In genomic region chr1:25562101-25562927, GRCh38 we compare ENCODE assay signal across 8 cellular contexts. TPM values are rescaled to one million over a fixed set of nuclear protein-coding genes. Genes with fewer than 3 reads are reported as not detected.
DNase-seq lines count a peak whose midpoint lies in the region; ATAC-seq and TF ChIP-seq lines count a peak whose summit lies in the region.

No MANE protein-coding gene starts in this region.

- H3K36me3 Mint-ChIP-seq in activated T-helper 1 cell treated with anti-CD3 and anti-CD28 coated beads, Interleukin-12 subunit alpha, Interleukin-12 subunit beta, Interleukin-2, Interleukin-4 antibody, amounts not matched to agents 30 ng/mL and 10 ng/mL and 1 ng/mL, durations not matched to agents 14 hours and 24 hours and 36 hours (ENCODE audit: low read depth): peaks cover 13% of the 10 kb centered on the region
- no peaks in the 10 kb centered on the region for H3K36me3 Mint-ChIP-seq in natural killer cell treated with Interleukin-12 subunit alpha and Interleukin-12 subunit beta and Interleukin-15 and Interleukin-18, amount 100 ng/mL, for 72 hours
- peaks cover 16% of the 10 kb centered on the region for H3K36me3 Mint-ChIP-seq in osteocyte (ENCODE audit: unreplicated experiment)

- no peak overlapping the region for H3K4me3 ChIP-seq in PC-3 (ENCODE audit: low read length)

- DNase-seq in left cardiac atrium: no peak
- DNase-seq in Right ventricle myocardium inferior (ENCODE audit: missing footprints): no peak
- DNase-seq in NK-92 treated with Interleukin-12 subunit alpha and Interleukin-12 subunit beta, amount 100 ng/mL, for 24 hours (lab: John Stamatoyannopoulos, UW): peak; percentile 45
- DNase-seq in activated T-helper 1 cell treated with anti-CD3 and anti-CD28 coated beads, Interleukin-12 subunit alpha, Interleukin-12 subunit beta, Interleukin-2, Interleukin-4 antibody, amounts not matched to agents 30 ng/mL and 10 ng/mL and 1 ng/mL, durations not matched to agents 14 hours and 24 hours and 36 hours (ENCODE audit: low spot score): peak; percentile 52
- DNase-seq in natural killer cell treated with Interleukin-12 subunit alpha and Interleukin-12 subunit beta and Interleukin-15 and Interleukin-18, amount 100 ng/mL, for 72 hours (ENCODE audit: low spot score): no peak
- DNase-seq in PC-3: no peak
- DNase-seq in osteocyte (ENCODE audit: extremely low spot score, unreplicated experiment): no peak
- DNase-seq in iPS-NIHi11 (ENCODE audit: low spot score): no peak

- H3K9me3 Mint-ChIP-seq in activated T-helper 1 cell treated with anti-CD3 and anti-CD28 coated beads, Interleukin-12 subunit alpha, Interleukin-12 subunit beta, Interleukin-2, Interleukin-4 antibody, amounts not matched to agents 30 ng/mL and 10 ng/mL and 1 ng/mL, durations not matched to agents 14 hours and 24 hours and 36 hours: no peaks in the 10 kb centered on the region
- no peaks in the 10 kb centered on the region for H3K9me3 Mint-ChIP-seq in natural killer cell treated with Interleukin-12 subunit alpha and Interleukin-12 subunit beta and Interleukin-15 and Interleukin-18, amount 100 ng/mL, for 72 hours
- no peaks in the 10 kb centered on the region for H3K9me3 Mint-ChIP-seq in osteocyte (ENCODE audit: unreplicated experiment)

- no peaks in the 10 kb centered on the region for H3K27me3 Mint-ChIP-seq in activated T-helper 1 cell treated with anti-CD3 and anti-CD28 coated beads, Interleukin-12 subunit alpha, Interleukin-12 subunit beta, Interleukin-2, Interleukin-4 antibody, amounts not matched to agents 30 ng/mL and 10 ng/mL and 1 ng/mL, durations not matched to agents 14 hours and 24 hours and 36 hours (ENCODE audit: insufficient read depth)
- H3K27me3 Mint-ChIP-seq in natural killer cell treated with Interleukin-12 subunit alpha and Interleukin-12 subunit beta and Interleukin-15 and Interleukin-18, amount 100 ng/mL, for 72 hours: no peaks in the 10 kb centered on the region
- no peaks in the 10 kb centered on the region for H3K27me3 Mint-ChIP-seq in osteocyte (ENCODE audit: unreplicated experiment)

- no peaks in the 10 kb centered on the region for H3K79me2 ChIP-seq in PC-3 (ENCODE audit: low read length)

- H3K9ac ChIP-seq in PC-3 (ENCODE audit: low read length): no peak overlapping the region

- H3K27me3 ChIP-seq in PC-3 (ENCODE audit: low read length): no peaks in the 10 kb centered on the region

- peaks cover 3% of the 10 kb centered on the region; the same call in 1 of the 2 replicates for H3K36me3 ChIP-seq in PC-3 (ENCODE audit: low read depth, low read length)

- H3K4me1 Mint-ChIP-seq in activated T-helper 1 cell treated with anti-CD3 and anti-CD28 coated beads, Interleukin-12 subunit alpha, Interleukin-12 subunit beta, Interleukin-2, Interleukin-4 antibody, amounts not matched to agents 30 ng/mL and 10 ng/mL and 1 ng/mL, durations not matched to agents 14 hours and 24 hours and 36 hours (ENCODE audit: low read depth): peaks cover 51% of the 10 kb centered on the region
- H3K4me1 Mint-ChIP-seq in natural killer cell treated with Interleukin-12 subunit alpha and Interleukin-12 subunit beta and Interleukin-15 and Interleukin-18, amount 100 ng/mL, for 72 hours (ENCODE audit: low read depth in 2 of 2): peaks cover 20 to 24% of the 10 kb centered on the region in 2 donors
- peaks cover 25% of the 10 kb centered on the region for H3K4me1 Mint-ChIP-seq in osteocyte (ENCODE audit: unreplicated experiment)

- no peak for TF ChIP-seq CTCF in PC-3 (conservative IDR thresholded peaks at IDR 0.05; ENCODE audit: low read depth, low read length)
- TF ChIP-seq CTCF in osteocyte (IDR thresholded peaks at IDR 0.05): no peak

- intact Hi-C loops in left cardiac atrium (cut with DNase I): no loop called here
- intact Hi-C loops in Right ventricle myocardium inferior (cut with DNase I): no loop called here
- intact Hi-C loops in activated T-helper 1 cell treated with anti-CD3 and anti-CD28 coated beads, Interleukin-12 subunit alpha, Interleukin-12 subunit beta, Interleukin-2, Interleukin-4 antibody, amounts not matched to agents 30 ng/mL and 10 ng/mL and 1 ng/mL, durations not matched to agents 14 hours and 24 hours and 36 hours (cut with micrococcal nuclease): no loop called here
- intact Hi-C loops in PC-3 (cut with micrococcal nuclease): no loop called here

- peak overlapping the region; percentile 62 for H3K4me3 Mint-ChIP-seq in activated T-helper 1 cell treated with anti-CD3 and anti-CD28 coated beads, Interleukin-12 subunit alpha, Interleukin-12 subunit beta, Interleukin-2, Interleukin-4 antibody, amounts not matched to agents 30 ng/mL and 10 ng/mL and 1 ng/mL, durations not matched to agents 14 hours and 24 hours and 36 hours
- H3K4me3 Mint-ChIP-seq in natural killer cell treated with Interleukin-12 subunit alpha and Interleukin-12 subunit beta and Interleukin-15 and Interleukin-18, amount 100 ng/mL, for 72 hours: peak overlapping the region; percentile 55
- no peak overlapping the region for H3K4me3 Mint-ChIP-seq in osteocyte (ENCODE audit: unreplicated experiment)

- H4K20me1 ChIP-seq in PC-3 (ENCODE audit: low read length): no peaks in the 10 kb centered on the region

- no peak overlapping the region for H3K27ac ChIP-seq in PC-3 (ENCODE audit: low read length)

- peak; percentile 10 to 45 for ATAC-seq in left cardiac atrium
- no peak for ATAC-seq in Right ventricle myocardium inferior
- ATAC-seq in natural killer cell treated with Interleukin-12 subunit alpha and Interleukin-12 subunit beta and Interleukin-15 and Interleukin-18, amount 100 ng/mL, for 72 hours: peak; percentile 62 to 65
- ATAC-seq in PC-3: no peak

- H3K27ac Mint-ChIP-seq in activated T-helper 1 cell treated with anti-CD3 and anti-CD28 coated beads, Interleukin-12 subunit alpha, Interleukin-12 subunit beta, Interleukin-2, Interleukin-4 antibody, amounts not matched to agents 30 ng/mL and 10 ng/mL and 1 ng/mL, durations not matched to agents 14 hours and 24 hours and 36 hours: peak overlapping the region; percentile 29
- peak overlapping the region in 1 of 2 donors; percentile 85 for H3K27ac Mint-ChIP-seq in natural killer cell treated with Interleukin-12 subunit alpha and Interleukin-12 subunit beta and Interleukin-15 and Interleukin-18, amount 100 ng/mL, for 72 hours
- no peak overlapping the region for H3K27ac Mint-ChIP-seq in osteocyte (ENCODE audit: unreplicated experiment)

- H3K9me2 ChIP-seq in PC-3 (replicated peaks; ENCODE audit: low read length): no peaks in the 10 kb centered on the region

- CTCF ChIA-PET in PC-3 (lab: Charles Lee): no interaction called here

- BruUV-seq in PC-3 (replicated peaks; lab: Mats Ljungman, UMichigan): no TSS peak

- POLR2A ChIA-PET in PC-3 (lab: Charles Lee; ENCODE audit: unreplicated experiment): no interaction called here

- no peak overlapping the region for H3K4me2 ChIP-seq in PC-3 (ENCODE audit: low read length)

- H3F3A ChIP-seq in PC-3 (ENCODE audit: low read length, unreplicated experiment): no peaks in the 10 kb centered on the region

- peaks cover 5% of the 10 kb centered on the region for H3K4me1 ChIP-seq in PC-3 (ENCODE audit: insufficient read depth, low read length)

- H3K9me3 ChIP-seq in PC-3 (ENCODE audit: low read length): no peaks in the 10 kb centered on the region

- H2AFZ ChIP-seq in PC-3 (ENCODE audit: low read length): no peak overlapping the region

RNA-seq across cellular contexts. Expression of gene LDLRAP1, which starts 18.9 kb away (rescaled TPM):
- total RNA-seq in left cardiac atrium (10 to 100 TPM in 1 of 2 donors, 1 to 10 TPM in 1; 9.5 to 10.3 TPM), Right ventricle myocardium inferior (12.3 TPM), PC-3 (2014; rRNA removed) (26.5 and 31.6 TPM in 2 replicates), osteocyte (31.3 and 34.3 TPM in 2 replicates)
- total RNA-seq in activated T-helper 1 cell treated with anti-CD3 and anti-CD28 coated beads, Interleukin-12 subunit alpha, Interleukin-12 subunit beta, Interleukin-2, Interleukin-4 antibody, amounts not matched to agents 30 ng/mL and 10 ng/mL and 1 ng/mL, durations not matched to agents 14 hours and 24 hours and 36 hours: 4.6 and 5.3 TPM in 2 replicates
- 1 to 10 TPM; 2.4 to 4.1 TPM for total RNA-seq in natural killer cell treated with Interleukin-12 subunit alpha and Interleukin-12 subunit beta and Interleukin-15 and Interleukin-18, amount 100 ng/mL, for 72 hours

RNA-seq across cellular contexts. Expression of gene MAN1C1, which starts 54.3 kb away (rescaled TPM):
- 10 to 100 TPM; 11.0 to 14.8 TPM for total RNA-seq in left cardiac atrium
- 19.5 TPM for total RNA-seq in Right ventricle myocardium inferior
- total RNA-seq in activated T-helper 1 cell treated with anti-CD3 and anti-CD28 coated beads, Interleukin-12 subunit alpha, Interleukin-12 subunit beta, Interleukin-2, Interleukin-4 antibody, amounts not matched to agents 30 ng/mL and 10 ng/mL and 1 ng/mL, durations not matched to agents 14 hours and 24 hours and 36 hours: 0.83 and 0.98 TPM in 2 replicates
- total RNA-seq in natural killer cell treated with Interleukin-12 subunit alpha and Interleukin-12 subunit beta and Interleukin-15 and Interleukin-18, amount 100 ng/mL, for 72 hours: 1 to 10 TPM in 1 of 2 donors, under 1 TPM in 1; 0.88 to 2.5 TPM
- 0.11 and 0.75 TPM in 2 replicates for total RNA-seq in PC-3 (2014; rRNA removed)
- total RNA-seq in osteocyte: 64.7 and 73.3 TPM in 2 replicates

Comparison
In these comparisons a context has a peak if more than half of its experiments do, and no peak if none do; other contexts are left out.
1. ATAC-seq: peak in left cardiac atrium (2 of 2) and natural killer cell treated with Interleukin-12 subunit alpha and Interleukin-12 subunit beta and Interleukin-15 and Interleukin-18, amount 100 ng/mL, for 72 hours (2 of 2); none in Right ventricle myocardium inferior (single experiment) and PC-3 (single experiment).
2. DNase-seq: peak in NK-92 treated with Interleukin-12 subunit alpha and Interleukin-12 subunit beta, amount 100 ng/mL, for 24 hours (single experiment) and activated T-helper 1 cell treated with anti-CD3 and anti-CD28 coated beads, Interleukin-12 subunit alpha, Interleukin-12 subunit beta, Interleukin-2, Interleukin-4 antibody, amounts not matched to agents 30 ng/mL and 10 ng/mL and 1 ng/mL, durations not matched to agents 14 hours and 24 hours and 36 hours (single experiment); none in left cardiac atrium (single experiment), Right ventricle myocardium inferior (single experiment), natural killer cell treated with Interleukin-12 subunit alpha and Interleukin-12 subunit beta and Interleukin-15 and Interleukin-18, amount 100 ng/mL, for 72 hours (single experiment), PC-3 (single experiment), osteocyte (single experiment) and iPS-NIHi11 (single experiment).